15 cellular contexts compared by ENCODE assay signal in genomic region chr13:27151798-27152599, GRCh38. TPM values are rescaled to one million over a fixed set of nuclear protein-coding genes. Genes with fewer than 3 reads are reported as not detected.
A peak's percentile ranks its signal among the peaks of the same experiment; 100 is the strongest.
DNase-seq lines count a peak whose midpoint lies in the region; ATAC-seq, FAIRE-seq and TF ChIP-seq lines count a peak whose summit lies in the region.
"Had no signal": no experiment of that assay in that cellular context is flagged by ENCODE, and none has a peak within 500 bp of the region (broad histone marks: within the 10 kb centered on the region; RNA-seq: fewer than 3 reads in every experiment).

No MANE protein-coding gene starts in this region.

- no peak overlapping the region for H4K12ac ChIP-seq in trophoblast cell (ENCODE audit: low read depth, low read length)

- H3K79me1 ChIP-seq in trophoblast cell (ENCODE audit: low read length) = no peaks in the 10 kb centered on the region

- H3K27ac ChIP-seq in astrocyte (ENCODE audit: low read depth, low read length) = no peak overlapping the region
- no peak overlapping the region for H3K27ac ChIP-seq in trophoblast cell (ENCODE audit: low read depth, low read length)
- H3K27ac ChIP-seq in kidney (ENCODE audit: low read depth in 2 of 2, low read length in 2 of 2) = no peak overlapping the region
- no peak overlapping the region for H3K27ac ChIP-seq in tibial artery
- H3K27ac ChIP-seq: ascending aorta, prostate gland had no signal

- no peak overlapping the region for H3K18ac ChIP-seq in trophoblast cell (ENCODE audit: low read length)

- no peak for DNase-seq in activated CD4-positive, alpha-beta T cell treated with anti-CD3 and anti-CD28 coated beads for 36 hours
- no peak for DNase-seq in activated CD4-positive, alpha-beta T cell treated with anti-CD3 and anti-CD28 coated beads for 48 hours
- DNase-seq in astrocyte (ENCODE audit: low read depth) (peak; percentile 71), trophoblast cell (no peak), kidney (no peak), tibial artery (no peak), NAMALWA (ENCODE audit: low spot score) (no peak)
- DNase-seq: hypothalamus; NCI-H1436 treated with DMSO at 0.1 percent for 48 hours; stimulated activated CD4-positive, alpha-beta T cell treated with anti-CD3 and anti-CD28 coated beads, Interleukin-4, amount 100 ng/mL, for 4 hours; substantia nigra had no signal

- H3K79me2 ChIP-seq in astrocyte (ENCODE audit: insufficient read depth, low read length) (peaks cover 94% of the 10 kb centered on the region), trophoblast cell (ENCODE audit: control insufficient read depth, insufficient read depth, low read length, poor library complexity) (peaks cover 14% of the 10 kb centered on the region)

- H4K8ac ChIP-seq in trophoblast cell (ENCODE audit: low read depth, low read length) = no peak overlapping the region

- FAIRE-seq in astrocyte (lab: Jason Lieb, UNC) (peak; percentile 73), kidney (lab: Jason Lieb, UNC) (no peak)
- FAIRE-seq: A204.1 had no signal

- peak overlapping the region; percentile 48 for H3K27ac Mint-ChIP-seq in activated CD4-positive, alpha-beta T cell treated with anti-CD3 and anti-CD28 coated beads for 36 hours
- H3K27ac Mint-ChIP-seq in astrocyte (ENCODE audit: unreplicated experiment) = no peak overlapping the region

- H3K4ac ChIP-seq in trophoblast cell (ENCODE audit: low read depth, low read length) = peak overlapping the region; percentile 55

- H3K4me3 ChIP-seq in astrocyte (ENCODE audit: insufficient read depth, low read depth, low read length) (no peak overlapping the region), trophoblast cell (ENCODE audit: low read depth, low read length) (no peak overlapping the region), kidney (ENCODE audit: low read length in 2 of 2) (no peak overlapping the region), tibial artery (no peak overlapping the region)
- H3K4me3 ChIP-seq: ascending aorta, prostate gland had no signal

- H3K23ac ChIP-seq in trophoblast cell (ENCODE audit: low read length) = no peak overlapping the region

- no peak overlapping the region for H4K91ac ChIP-seq in trophoblast cell (ENCODE audit: low read depth, low read length)

- H3K27me3 ChIP-seq in astrocyte (ENCODE audit: insufficient read depth, low read length) (no peaks in the 10 kb centered on the region), trophoblast cell (ENCODE audit: insufficient read depth, low read length) (no peaks in the 10 kb centered on the region), tibial artery (no peaks in the 10 kb centered on the region)
- H3K27me3 ChIP-seq: ascending aorta had no signal

- peaks cover 3% of the 10 kb centered on the region for H3K9me3 Mint-ChIP-seq in activated CD4-positive, alpha-beta T cell treated with anti-CD3 and anti-CD28 coated beads for 36 hours (ENCODE audit: low read depth)
- no peaks in the 10 kb centered on the region for H3K9me3 Mint-ChIP-seq in astrocyte (ENCODE audit: unreplicated experiment)

- H3K36me3 ChIP-seq in astrocyte (ENCODE audit: insufficient read depth, low read length) (no peaks in the 10 kb centered on the region), trophoblast cell (ENCODE audit: control insufficient read depth in 1 of 2, insufficient read depth in 2 of 2, low read length in 2 of 2) (peaks cover 0 to 2% of the 10 kb centered on the region in 2 experiments), kidney (ENCODE audit: control insufficient read depth in 1 of 2, insufficient read depth in 2 of 2, low read length in 2 of 2) (no peaks in the 10 kb centered on the region), tibial artery (no peaks in the 10 kb centered on the region)
- H3K36me3 ChIP-seq: prostate gland had no signal

- H3K9ac ChIP-seq in astrocyte (ENCODE audit: low read length) (no peak overlapping the region), trophoblast cell (ENCODE audit: low read length) (no peak overlapping the region), kidney (ENCODE audit: low read length in 2 of 2) (no peak overlapping the region)

- no peak overlapping the region for H2BK120ac ChIP-seq in trophoblast cell (ENCODE audit: insufficient read depth, low read length, poor library complexity)

- intact Hi-C loops in activated CD4-positive, alpha-beta T cell treated with anti-CD3 and anti-CD28 coated beads for 36 hours (cut with DNase I, micrococcal nuclease) = loop anchor here in 1 of 2 experiments (2.0 kb wide), 1 partner anchor 17 kb away; no protein-coding TSS in a partner anchor
- intact Hi-C loops in kidney (cut with DNase I) (no loop called here), tibial artery (cut with DNase I; ENCODE audit: low total_unique reads) (no loop called here)

- no peaks in the 10 kb centered on the region for H3K4me1 ChIP-seq in astrocyte (ENCODE audit: insufficient read depth, low read length)
- H3K4me1 ChIP-seq in trophoblast cell (ENCODE audit: control insufficient read depth in 1 of 2, insufficient read depth in 2 of 2, low read length in 2 of 2) = no peaks in the 10 kb centered on the region
- peaks cover 0 to 10% of the 10 kb centered on the region in 2 donors for H3K4me1 ChIP-seq in kidney (ENCODE audit: control insufficient read depth in 1 of 2, insufficient read depth in 1 of 2, low read depth in 1 of 2, low read length in 2 of 2)
- peaks cover 0 to 13% (median 3%) of the 10 kb centered on the region in 4 donors for H3K4me1 ChIP-seq in tibial artery
- H3K4me1 ChIP-seq: ascending aorta, prostate gland had no signal

- no peak overlapping the region for H2BK12ac ChIP-seq in trophoblast cell (ENCODE audit: low read length)

- CTCF ChIA-PET in activated CD4-positive, alpha-beta T cell treated with anti-CD3 and anti-CD28 coated beads for 36 hours (lab: Charles Lee) = interaction anchor here (0.5 to 1.1 kb wide), 3 partner anchors 119 to 207 kb away, joined by 3 to 4 read pairs (median 3); partner anchors contain the start of gene RASL11A

- H2AK5ac ChIP-seq in trophoblast cell (ENCODE audit: low read length) = no peak overlapping the region

- WGBS in trophoblast cell (ENCODE audit: extremely low coverage, insufficient coverage, insufficient read length) = no CpG with 5 or more reads among the region's 4 CpGs

- no peak overlapping the region for H3K14ac ChIP-seq in trophoblast cell (ENCODE audit: low read length)

- H3K27me3 Mint-ChIP-seq in activated CD4-positive, alpha-beta T cell treated with anti-CD3 and anti-CD28 coated beads for 36 hours = no peaks in the 10 kb centered on the region
- H3K27me3 Mint-ChIP-seq in astrocyte (ENCODE audit: low read depth, unreplicated experiment) = no peaks in the 10 kb centered on the region

- TF ChIP-seq CTCF in astrocyte (IDR thresholded peaks at IDR 0.05; ENCODE audit: insufficient read depth, low read depth, low read length) (no peak), kidney (IDR thresholded peaks at IDR 0.05; ENCODE audit: borderline replicate concordance, extremely low read depth, insufficient read depth) (no peak), tibial artery (IDR thresholded peaks at IDR 0.05) (no peak)

- no peak overlapping the region for H2AFZ ChIP-seq in astrocyte (ENCODE audit: low read depth, low read length)
- no peak overlapping the region for H2AFZ ChIP-seq in trophoblast cell (ENCODE audit: insufficient read depth, low read length, poor library complexity)

- peaks cover 22% of the 10 kb centered on the region for H3K36me3 Mint-ChIP-seq in activated CD4-positive, alpha-beta T cell treated with anti-CD3 and anti-CD28 coated beads for 36 hours (ENCODE audit: low read depth)
- peaks cover 3% of the 10 kb centered on the region for H3K36me3 Mint-ChIP-seq in astrocyte (ENCODE audit: low read depth, unreplicated experiment)

- POLR2A ChIA-PET in activated CD4-positive, alpha-beta T cell treated with anti-CD3 and anti-CD28 coated beads for 36 hours (lab: Charles Lee) = no interaction called here

- H3K4me2 ChIP-seq in astrocyte (ENCODE audit: low read length) (peak overlapping the region; percentile 8), trophoblast cell (ENCODE audit: low read length) (no peak overlapping the region)

- peaks cover 57% of the 10 kb centered on the region for H3K4me1 Mint-ChIP-seq in activated CD4-positive, alpha-beta T cell treated with anti-CD3 and anti-CD28 coated beads for 36 hours
- H3K4me1 Mint-ChIP-seq in astrocyte (ENCODE audit: low read depth, unreplicated experiment) = peaks cover 13% of the 10 kb centered on the region

- H2BK5ac ChIP-seq in trophoblast cell (ENCODE audit: low read depth, low read length, poor library complexity) = no peak overlapping the region

- peaks cover 80% of the 10 kb centered on the region for H4K20me1 ChIP-seq in astrocyte (ENCODE audit: insufficient read depth, low read length)

- H3K4me3 Mint-ChIP-seq in activated CD4-positive, alpha-beta T cell treated with anti-CD3 and anti-CD28 coated beads for 36 hours = no peak overlapping the region
- H3K4me3 Mint-ChIP-seq in astrocyte (ENCODE audit: unreplicated experiment) = no peak overlapping the region

- no peaks in the 10 kb centered on the region for H3K9me3 ChIP-seq in astrocyte (ENCODE audit: insufficient read depth, low read depth, low read length)
- H3K9me3 ChIP-seq in trophoblast cell (ENCODE audit: insufficient read depth, low read depth, low read length) = no peaks in the 10 kb centered on the region
- peaks cover 0 to 4% of the 10 kb centered on the region in 2 donors for H3K9me3 ChIP-seq in kidney (ENCODE audit: control insufficient read depth in 1 of 2, low read length in 2 of 2)
- H3K9me3 ChIP-seq in tibial artery = no peaks in the 10 kb centered on the region
- H3K9me3 ChIP-seq: prostate gland had no signal

- ATAC-seq in activated CD4-positive, alpha-beta T cell treated with anti-CD3 and anti-CD28 coated beads for 36 hours = peak; percentile 73
- ATAC-seq in HG02798 (IDR thresholded peaks at IDR 0.05; ENCODE audit: poor library complexity, unreplicated experiment) = peak; percentile 40

RNA-seq across cellular contexts. Expression of gene USP12, which starts 19.6 kb away (rescaled TPM):
- 10 to 100 TPM; 32.3 to 32.4 TPM for total RNA-seq in activated CD4-positive, alpha-beta T cell treated with anti-CD3 and anti-CD28 coated beads for 36 hours
- total RNA-seq in astrocyte = 27.1 and 30.5 TPM in 2 replicates
- 27.7 and 29.0 TPM in 2 replicates for polyA plus RNA-seq in trophoblast cell (2013)
- 27.5 TPM for total RNA-seq in kidney
- 15.0 TPM for polyA plus RNA-seq in kidney (ENCODE audit: insufficient read depth, low read depth, low replicate concordance)
